Comparison of ENCODE assay signal across 8 cellular contexts in genomic region chr17:38750312-38751121, GRCh38. TPM values are rescaled to one million over a fixed set of nuclear protein-coding genes. Genes with fewer than 3 reads are reported as not detected.
DNase-seq lines count a peak whose midpoint lies in the region; ATAC-seq and TF ChIP-seq lines count a peak whose summit lies in the region.

No MANE protein-coding gene starts in this region.

- H3K9me3 Mint-ChIP-seq in activated T-helper 2 cell treated with anti-CD3 and anti-CD28 coated beads, Interferon-gamma antibody, Interleukin-2, Interleukin-4, amounts not matched to agents 10 μg/mL and 5 μg/mL and 100 μg/mL, durations not matched to agents 14 hours and 24 hours and 36 hours = no peaks in the 10 kb centered on the region

- intact Hi-C loops in activated T-helper 2 cell treated with anti-CD3 and anti-CD28 coated beads, Interferon-gamma antibody, Interleukin-2, Interleukin-4, amounts not matched to agents 10 μg/mL and 5 μg/mL and 100 μg/mL, durations not matched to agents 14 hours and 24 hours and 36 hours (cut with micrococcal nuclease) = loop anchor here (5.0 kb wide), 3 partner anchors 117 to 402 kb away; partner anchors contain the start of gene PLXDC1

- H3K4me1 ChIP-seq in thoracic aorta (ENCODE audit: control insufficient read depth in 1 of 2, low read depth in 2 of 2) = peaks cover 27 to 50% of the 10 kb centered on the region in 2 donors

- TF ChIP-seq CTCF in NB4 (IDR thresholded peaks at IDR 0.05; ENCODE audit: low read depth, low read length) (no peak), thoracic aorta (IDR thresholded peaks at IDR 0.05) (no peak)

- peak overlapping the region; percentile 100 for H3K4me3 Mint-ChIP-seq in activated T-helper 2 cell treated with anti-CD3 and anti-CD28 coated beads, Interferon-gamma antibody, Interleukin-2, Interleukin-4, amounts not matched to agents 10 μg/mL and 5 μg/mL and 100 μg/mL, durations not matched to agents 14 hours and 24 hours and 36 hours (ENCODE audit: low read depth)

- peaks cover 43% of the 10 kb centered on the region for H3K4me1 Mint-ChIP-seq in activated T-helper 2 cell treated with anti-CD3 and anti-CD28 coated beads, Interferon-gamma antibody, Interleukin-2, Interleukin-4, amounts not matched to agents 10 μg/mL and 5 μg/mL and 100 μg/mL, durations not matched to agents 14 hours and 24 hours and 36 hours (ENCODE audit: low read depth)

- no peaks in the 10 kb centered on the region for H3K9me3 ChIP-seq in thoracic aorta

- H3K36me3 ChIP-seq in thoracic aorta = no peaks in the 10 kb centered on the region

- H3K27ac Mint-ChIP-seq in activated T-helper 2 cell treated with anti-CD3 and anti-CD28 coated beads, Interferon-gamma antibody, Interleukin-2, Interleukin-4, amounts not matched to agents 10 μg/mL and 5 μg/mL and 100 μg/mL, durations not matched to agents 14 hours and 24 hours and 36 hours = peak overlapping the region; percentile 1

- DNase-seq in EH (ENCODE audit: low read depth) = peak; percentile 29
- DNase-seq in NB4 (ENCODE audit: low read depth) = no peak
- DNase-seq in activated T-helper 2 cell treated with anti-CD3 and anti-CD28 coated beads, Interferon-gamma antibody, Interleukin-2, Interleukin-4, amounts not matched to agents 10 μg/mL and 5 μg/mL and 100 μg/mL, durations not matched to agents 14 hours and 24 hours and 36 hours (ENCODE audit: low spot score) = no peak
- peak; percentile 31 for DNase-seq in iris pigment epithelial cell (ENCODE audit: low read depth)
- DNase-seq in thoracic aorta (ENCODE audit: low spot score) = no peak
- DNase-seq in NCI-H2196 treated with DMSO at 0.1 percent for 48 hours (lab: John Stamatoyannopoulos, UW; ENCODE audit: unreplicated experiment) = no peak
- DNase-seq in OCI-M2 (lab: John Stamatoyannopoulos, UW; ENCODE audit: unreplicated experiment) = no peak

- H3K36me3 Mint-ChIP-seq in activated T-helper 2 cell treated with anti-CD3 and anti-CD28 coated beads, Interferon-gamma antibody, Interleukin-2, Interleukin-4, amounts not matched to agents 10 μg/mL and 5 μg/mL and 100 μg/mL, durations not matched to agents 14 hours and 24 hours and 36 hours (ENCODE audit: low read depth) = peaks cover 21% of the 10 kb centered on the region

- no peaks in the 10 kb centered on the region for H3K27me3 ChIP-seq in thoracic aorta (replicated peaks; ENCODE audit: insufficient read depth)

- H3K4me3 ChIP-seq in NB4 (ENCODE audit: low read depth, low read length) (peak overlapping the region; percentile 96), thoracic aorta (peak overlapping the region; percentile 92)

- peaks cover 26% of the 10 kb centered on the region for H3K27me3 Mint-ChIP-seq in activated T-helper 2 cell treated with anti-CD3 and anti-CD28 coated beads, Interferon-gamma antibody, Interleukin-2, Interleukin-4, amounts not matched to agents 10 μg/mL and 5 μg/mL and 100 μg/mL, durations not matched to agents 14 hours and 24 hours and 36 hours (ENCODE audit: low read depth)

- TF ChIP-seq POLR2A in NB4 (IDR thresholded peaks at IDR 0.05; ENCODE audit: extremely low read depth, insufficient read length) = no peak

- ATAC-seq in thoracic aorta (ENCODE audit: insufficient number of reproducible peaks, low FRiP score, low read depth) (no peak), HG03457 (IDR thresholded peaks at IDR 0.05; ENCODE audit: unreplicated experiment) (no peak)

- H3K27ac ChIP-seq in thoracic aorta = peak overlapping the region; percentile 85 to 99

RNA-seq across cellular contexts. Expression of gene PSMB3, which starts 2.0 kb away (rescaled TPM):
- 337 and 342 TPM in 2 replicates for total RNA-seq in activated T-helper 2 cell treated with anti-CD3 and anti-CD28 coated beads, Interferon-gamma antibody, Interleukin-2, Interleukin-4, amounts not matched to agents 10 μg/mL and 5 μg/mL and 100 μg/mL, durations not matched to agents 14 hours and 24 hours and 36 hours
- 100 to 1,000 TPM; 108 to 124 TPM for total RNA-seq in thoracic aorta

RNA-seq across cellular contexts. Expression of gene PCGF2, which starts 2.4 kb away (rescaled TPM):
- total RNA-seq in activated T-helper 2 cell treated with anti-CD3 and anti-CD28 coated beads, Interferon-gamma antibody, Interleukin-2, Interleukin-4, amounts not matched to agents 10 μg/mL and 5 μg/mL and 100 μg/mL, durations not matched to agents 14 hours and 24 hours and 36 hours = 5.8 and 7.4 TPM in 2 replicates
- 10 to 100 TPM; 14.1 to 28.4 TPM for total RNA-seq in thoracic aorta

RNA-seq across cellular contexts. Expression of gene CISD3, which starts 20.4 kb away (rescaled TPM):
- total RNA-seq in activated T-helper 2 cell treated with anti-CD3 and anti-CD28 coated beads, Interferon-gamma antibody, Interleukin-2, Interleukin-4, amounts not matched to agents 10 μg/mL and 5 μg/mL and 100 μg/mL, durations not matched to agents 14 hours and 24 hours and 36 hours = 32.2 and 37.0 TPM in 2 replicates
- 1 to 10 TPM; 9.3 to 9.6 TPM for total RNA-seq in thoracic aorta

RNA-seq across cellular contexts. Expression of gene MLLT6, which starts 45.4 kb away (rescaled TPM):
- total RNA-seq in activated T-helper 2 cell treated with anti-CD3 and anti-CD28 coated beads, Interferon-gamma antibody, Interleukin-2, Interleukin-4, amounts not matched to agents 10 μg/mL and 5 μg/mL and 100 μg/mL, durations not matched to agents 14 hours and 24 hours and 36 hours = 211 and 213 TPM in 2 replicates
- total RNA-seq in thoracic aorta = 100 to 1,000 TPM; 113 to 201 TPM

RNA-seq across cellular contexts. Expression of gene PIP4K2B, which starts 48.8 kb away (rescaled TPM):
- total RNA-seq in activated T-helper 2 cell treated with anti-CD3 and anti-CD28 coated beads, Interferon-gamma antibody, Interleukin-2, Interleukin-4, amounts not matched to agents 10 μg/mL and 5 μg/mL and 100 μg/mL, durations not matched to agents 14 hours and 24 hours and 36 hours = 35.3 and 45.3 TPM in 2 replicates
- 10 to 100 TPM; 56.9 to 82.0 TPM for total RNA-seq in thoracic aorta

Comparison
In these comparisons a context has a peak if more than half of its experiments do, and no peak if none do; other contexts are left out.
1. DNase-seq: peak in EH (single experiment) and iris pigment epithelial cell (single experiment); none in NB4 (single experiment), activated T-helper 2 cell treated with anti-CD3 and anti-CD28 coated beads, Interferon-gamma antibody, Interleukin-2, Interleukin-4, amounts not matched to agents 10 μg/mL and 5 μg/mL and 100 μg/mL, durations not matched to agents 14 hours and 24 hours and 36 hours (single experiment), thoracic aorta (single experiment), NCI-H2196 treated with DMSO at 0.1 percent for 48 hours (single experiment) and OCI-M2 (single experiment).